In the genomic region with DNA sequence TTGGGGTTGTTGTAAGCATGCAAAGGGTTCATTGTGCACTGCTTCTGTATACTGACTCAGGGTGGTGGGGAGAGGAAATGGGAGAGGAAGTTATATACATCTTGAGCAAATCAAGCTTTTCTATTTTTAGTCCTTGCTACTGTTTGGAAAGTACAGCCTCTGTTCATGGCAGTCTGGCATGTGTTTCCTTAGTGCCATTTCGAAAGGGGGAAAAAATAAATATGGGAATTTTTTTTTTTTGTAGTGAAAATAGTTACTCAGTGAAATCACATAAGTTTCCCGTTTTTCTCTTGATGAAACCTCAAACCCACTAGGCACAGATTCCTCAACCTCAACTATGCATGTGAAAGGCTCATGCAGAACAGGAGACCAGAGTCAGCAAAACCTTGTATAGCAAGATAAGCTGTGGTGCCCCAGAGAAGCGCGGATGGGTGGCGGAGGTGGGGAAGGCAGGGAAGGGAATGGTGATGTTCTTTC, we compare ENCODE assay signal across 12 cellular contexts.
A peak's percentile ranks its signal among the peaks of the same experiment; 100 is the strongest.
DNase-seq lines count a peak whose midpoint lies in the region; ATAC-seq and TF ChIP-seq lines count a peak whose summit lies in the region.
"Had no signal": no experiment of that assay in that cellular context is flagged by ENCODE, and none has a peak within 500 bp of the region (broad histone marks: within the 10 kb centered on the region; RNA-seq: fewer than 3 reads in every experiment).

No MANE protein-coding gene starts in this region.

- peaks cover 22% of the 10 kb centered on the region for H3K9me3 Mint-ChIP-seq in activated naive CD4-positive, alpha-beta T cell treated with anti-CD3 and anti-CD28 coated beads, Interleukin-2, amount 10 ng/mL, durations not matched to agents 7 days and 5 days

- H3K9me3 ChIP-seq in upper lobe of left lung, result peaks cover 7 to 12% (median 9%) of the 10 kb centered on the region in 4 donors

- H3K4me1 Mint-ChIP-seq in activated naive CD4-positive, alpha-beta T cell treated with anti-CD3 and anti-CD28 coated beads, Interleukin-2, amount 10 ng/mL, durations not matched to agents 7 days and 5 days, result peaks cover 12% of the 10 kb centered on the region

- no peaks in the 10 kb centered on the region for H3K27me3 Mint-ChIP-seq in activated naive CD4-positive, alpha-beta T cell treated with anti-CD3 and anti-CD28 coated beads, Interleukin-2, amount 10 ng/mL, durations not matched to agents 7 days and 5 days
- H3K27me3 Mint-ChIP-seq: IgD-negative memory B cell had no signal

- H3K4me3 ChIP-seq in astrocyte of the spinal cord (ENCODE audit: low read depth, low read length) (no peak overlapping the region), kidney epithelial cell (ENCODE audit: low read depth, low read length) (no peak overlapping the region), upper lobe of left lung (no peak overlapping the region)
- H3K4me3 ChIP-seq: A549, spleen had no signal

- H3K4me1 ChIP-seq in upper lobe of left lung, result peaks cover 7 to 15% (median 13%) of the 10 kb centered on the region in 4 donors

- peak overlapping the region in 2 of 4 donors; percentile 1 to 40 for H3K27ac ChIP-seq in upper lobe of left lung
- H3K27ac ChIP-seq: A549, VCaP had no signal

- H3K27me3 ChIP-seq in kidney epithelial cell (ENCODE audit: control insufficient read depth, insufficient read depth, low read length) (no peaks in the 10 kb centered on the region), upper lobe of left lung (no peaks in the 10 kb centered on the region)
- H3K27me3 ChIP-seq: spleen had no signal

- TF ChIP-seq EP300 in upper lobe of left lung (IDR thresholded peaks at IDR 0.05), result no peak

- no peak for DNase-seq in activated naive CD4-positive, alpha-beta T cell treated with anti-CD3 and anti-CD28 coated beads, Interleukin-2, amount 10 ng/mL, durations not matched to agents 7 days and 5 days
- DNase-seq in activated naive CD4-positive, alpha-beta T cell treated with anti-CD3 and anti-CD28 coated beads, Interleukin-2, amount 50 U/mL, for 16 hours, result no peak
- DNase-seq in astrocyte of the spinal cord (ENCODE audit: low read depth, low spot score), result peak; percentile 96
- DNase-seq in kidney epithelial cell (ENCODE audit: low read depth), result peak; percentile 70
- no peak for DNase-seq in upper lobe of left lung
- no peak for DNase-seq in DMS 273 (lab: John Stamatoyannopoulos, UW; ENCODE audit: unreplicated experiment)
- no peak for DNase-seq in activated gamma-delta T cell (lab: John Stamatoyannopoulos, UW)
- no peak for DNase-seq in NCI-H1048 (lab: John Stamatoyannopoulos, UW)
- DNase-seq: spleen had no signal

- peaks cover 35% of the 10 kb centered on the region for H3K36me3 Mint-ChIP-seq in activated naive CD4-positive, alpha-beta T cell treated with anti-CD3 and anti-CD28 coated beads, Interleukin-2, amount 10 ng/mL, durations not matched to agents 7 days and 5 days

- peak; percentile 53 to 89 for ATAC-seq in upper lobe of left lung (ENCODE audit: low FRiP score in 2 of 2)
- ATAC-seq: A549 had no signal

- H3K27ac Mint-ChIP-seq in activated naive CD4-positive, alpha-beta T cell treated with anti-CD3 and anti-CD28 coated beads, Interleukin-2, amount 10 ng/mL, durations not matched to agents 7 days and 5 days, result peak overlapping the region; percentile 1
- H3K27ac Mint-ChIP-seq: IgD-negative memory B cell had no signal

- TF ChIP-seq CTCF in astrocyte of the spinal cord (IDR thresholded peaks at IDR 0.05; ENCODE audit: low read depth, low read length), result no peak
- no peak for TF ChIP-seq CTCF in kidney epithelial cell (IDR thresholded peaks at IDR 0.05; ENCODE audit: insufficient read depth, low read length, poor library complexity, severe bottlenecking)
- no peak for TF ChIP-seq CTCF in upper lobe of left lung (IDR thresholded peaks at IDR 0.05)

- CTCF ChIA-PET in activated naive CD4-positive, alpha-beta T cell treated with anti-CD3 and anti-CD28 coated beads, Interleukin-2, amount 10 ng/mL, durations not matched to agents 7 days and 5 days (lab: Charles Lee), result no interaction called here

- no peak overlapping the region for H3K4me3 Mint-ChIP-seq in activated naive CD4-positive, alpha-beta T cell treated with anti-CD3 and anti-CD28 coated beads, Interleukin-2, amount 10 ng/mL, durations not matched to agents 7 days and 5 days

- H3K36me3 ChIP-seq in kidney epithelial cell (ENCODE audit: control insufficient read depth, insufficient read depth, low read length) (no peaks in the 10 kb centered on the region), upper lobe of left lung (no peaks in the 10 kb centered on the region)

- in situ Hi-C loops in astrocyte of the spinal cord (cut with HindIII; ENCODE audit: low sequenced_read_pairs), result loop anchor here (25.0 kb wide), 1 partner anchor 770 kb away; the partner anchor contains the start of gene BCL6

- no peak for TF ChIP-seq POLR2A in upper lobe of left lung (IDR thresholded peaks at IDR 0.05)

- WGBS in upper lobe of left lung, 2 donors, result 38 to 41% methylated on average over 5 of the region's 5 CpGs

Comparison
In these comparisons a context has a peak if more than half of its experiments do, and no peak if none do; other contexts are left out.
1. DNase-seq: peak in astrocyte of the spinal cord (single experiment) and kidney epithelial cell (single experiment); none in activated naive CD4-positive, alpha-beta T cell treated with anti-CD3 and anti-CD28 coated beads, Interleukin-2, amount 10 ng/mL, durations not matched to agents 7 days and 5 days (single experiment), activated naive CD4-positive, alpha-beta T cell treated with anti-CD3 and anti-CD28 coated beads, Interleukin-2, amount 50 U/mL, for 16 hours (single experiment), upper lobe of left lung (0 of 2), DMS 273 (single experiment), activated gamma-delta T cell (single experiment) and NCI-H1048 (single experiment).